1 cellular context compared by ENCODE assay signal in genomic region chr1:147225193-147225730, GRCh38.
TF ChIP-seq lines count a peak whose summit lies in the region.

FMO5 (minus strand) TSS chr1:147225339; CDS start chr1:147225029, 310 bp downstream.

TF ChIP-seq in K562, 482 proteins besides CTCF, POLR2A, EP300 and RAD21 (continued from another document):
- TF ChIP-seq GMEB1 (CRISPR knock-in tag; IDR thresholded peaks at IDR 0.05) (0 out of 2 replicates have a peak, but pooled peaks have one; percentile 23), MTA3 (IDR thresholded peaks at IDR 0.05; ENCODE audit: borderline replicate concordance) (no peak), LCOR (CRISPR knock-in tag; IDR thresholded peaks at IDR 0.05) (no peak), ASH1L (IDR thresholded peaks at IDR 0.05; ENCODE audit: borderline replicate concordance, low read depth, partially characterized antibody) (no peak), FOS (IDR thresholded peaks at IDR 0.05; ENCODE audit: extremely low read depth, insufficient read length) (no peak), STAT5B (CRISPR knock-in tag; IDR thresholded peaks at IDR 0.05) (no peak), ZFPM2 (CRISPR knock-in tag; IDR thresholded peaks at IDR 0.05) (no peak), KHSRP (IDR thresholded peaks at IDR 0.05) (no peak), SMAD2 (IDR thresholded peaks at IDR 0.05; ENCODE audit: low read depth, low read length) (no peak), MAFK (IDR thresholded peaks at IDR 0.05; ENCODE audit: low read length) (no peak), POLR2G (IDR thresholded peaks at IDR 0.05; ENCODE audit: low read depth, low read length) (no peak), VEZF1 (CRISPR knock-in tag; IDR thresholded peaks at IDR 0.05) (peak; percentile 48), CBFB (CRISPR knock-in tag; IDR thresholded peaks at IDR 0.05) (no peak)
